24 cellular contexts compared by ENCODE assay signal in genomic region chr3:12919205-12919604, GRCh38.
"Had no signal": no experiment of that assay in that cellular context is flagged by ENCODE, and none has a peak within 500 bp of the region (broad histone marks: within the 10 kb centered on the region; RNA-seq: fewer than 3 reads in every experiment).

No MANE protein-coding gene starts in this region.

- ATAC-seq: gastrocnemius medialis; heart right ventricle; left lobe of liver; natural killer cell treated with Interleukin-12 subunit alpha and Interleukin-12 subunit beta and Interleukin-15 and Interleukin-18, amount 100 ng/mL, for 72 hours; pancreas; right cardiac atrium; stimulated activated naive B cell treated with anti-CD40 and anti-IgM and Interleukin-4, amounts not matched to agents 10 μg/mL and 1 μg/mL and 100 μg/mL, for 72 hours; stimulated activated naive CD8-positive, alpha-beta T cell treated with anti-CD3 and anti-CD28 coated beads, Interleukin-15, amount 100 ng/mL, for 72 hours had no signal

- H3K36me3 ChIP-seq: neural progenitor cell had no signal

- FAIRE-seq: islet of Langerhans, pancreas had no signal

- H3K27ac ChIP-seq: epithelial cell of prostate, esophagus muscularis mucosa, gastrocnemius medialis, heart right ventricle, neural progenitor cell, pancreas, thoracic aorta, transverse colon had no signal

- H3K9me3 ChIP-seq: esophagus muscularis mucosa, gastrocnemius medialis, heart right ventricle, pancreas, thoracic aorta, transverse colon had no signal

- H3K4me1 ChIP-seq: neural progenitor cell, pancreas, transverse colon had no signal

- DNase-seq: cortex of kidney; effector memory CD4-positive, alpha-beta T cell; gastrocnemius medialis; heart right ventricle; hypothalamus; kidney glomerular epithelial cell; mesenchymal stem cell; midbrain; occipital lobe; pancreas; right cardiac atrium; stimulated activated CD4-positive, alpha-beta T cell treated with anti-CD3 and anti-CD28 coated beads, Interleukin-4, amount 100 ng/mL, for 1 hour; stimulated activated CD8-positive, alpha-beta memory T cell treated with anti-CD3 and anti-CD28 coated beads, Interleukin-4, amount 100 ng/mL, for 48 hours; stimulated activated naive B cell treated with anti-CD40 and anti-IgM and Interleukin-4, amounts not matched to agents 10 μg/mL and 1 μg/mL and 100 μg/mL, for 72 hours; stimulated activated naive CD8-positive, alpha-beta T cell treated with anti-CD3 and anti-CD28 coated beads, Interleukin-15, amount 100 ng/mL, for 72 hours; transverse colon had no signal

- H3K4me3 ChIP-seq: esophagus muscularis mucosa, gastrocnemius medialis, heart right ventricle, lung, neural progenitor cell, pancreas, thoracic aorta, transverse colon had no signal

- H3K27me3 ChIP-seq: esophagus muscularis mucosa, gastrocnemius medialis, heart right ventricle, neural progenitor cell, pancreas, transverse colon had no signal

- H3K9ac ChIP-seq: neural progenitor cell had no signal
